ENCODE assay signal across 13 cellular contexts in the genomic region with DNA sequence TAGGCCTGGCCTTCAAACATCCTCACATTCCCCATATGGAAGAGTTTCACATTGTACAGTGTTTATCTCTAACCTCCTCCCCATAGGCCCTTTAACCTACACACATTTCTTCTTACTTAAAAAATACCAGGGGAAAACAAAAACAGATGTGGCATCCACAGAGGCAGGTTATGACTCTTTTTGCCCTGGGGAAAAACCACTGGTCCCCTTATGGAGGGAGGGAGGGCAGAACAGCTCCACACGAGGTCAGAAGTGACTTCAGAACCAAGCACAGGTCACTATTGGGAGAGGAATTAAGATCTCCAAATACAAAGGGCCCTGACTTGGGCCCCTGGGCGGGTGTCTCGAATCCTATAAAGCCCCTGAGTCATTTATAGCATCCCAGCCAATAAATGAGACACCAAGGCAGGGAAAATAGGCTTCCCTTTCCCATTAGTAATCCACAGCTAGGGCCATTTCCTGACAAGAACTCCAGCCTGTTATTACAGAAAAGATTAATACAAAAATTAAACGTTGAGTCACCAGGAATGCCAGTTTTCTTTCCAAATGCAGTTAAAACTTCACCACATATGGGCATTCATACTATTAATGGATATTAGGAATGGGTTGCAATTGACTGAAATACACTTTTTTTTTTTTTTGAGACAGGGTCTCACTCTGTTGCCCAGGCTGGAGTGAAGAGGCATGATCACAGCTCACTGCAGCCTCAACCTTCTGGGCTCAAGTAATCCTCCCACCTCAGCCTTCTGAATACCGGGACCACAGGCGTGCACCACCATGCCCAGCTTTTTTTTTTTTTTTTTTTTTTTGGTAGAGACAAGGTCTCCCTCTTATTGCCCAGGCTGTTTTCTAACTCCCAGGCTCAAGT.
DNase-seq lines count a peak whose midpoint lies in the region; ATAC-seq and TF ChIP-seq lines count a peak whose summit lies in the region.
"Had no signal": no experiment of that assay in that cellular context is flagged by ENCODE, and none has a peak within 500 bp of the region (broad histone marks: within the 10 kb centered on the region; RNA-seq: fewer than 3 reads in every experiment).

No MANE protein-coding gene starts in this region.

- no peak overlapping the region for H2AK5ac ChIP-seq in H9 (ENCODE audit: insufficient read length, low read length)

- no peaks in the 10 kb centered on the region for H3K23me2 ChIP-seq in H9 (ENCODE audit: insufficient read length, low read depth, low read length, poor library complexity, severe bottlenecking)

- no peak overlapping the region for H3K4me3 Mint-ChIP-seq in H9
- H3K4me3 Mint-ChIP-seq in activated naive CD8-positive, alpha-beta T cell treated with anti-CD3 and anti-CD28 coated beads, Interleukin-2, amount 50 U/mL, for 24 hours, result no peak overlapping the region
- H3K4me3 Mint-ChIP-seq: brain had no signal

- H2AFZ ChIP-seq in H9 (ENCODE audit: low read length), result no peak overlapping the region

- no peak overlapping the region for H2BK120ac ChIP-seq in H9 (ENCODE audit: low read depth, low read length, poor library complexity, severe bottlenecking)

- H3K27ac ChIP-seq in H9 (ENCODE audit: insufficient read length, low read depth, low read length), result no peak overlapping the region
- H3K27ac ChIP-seq: sigmoid colon, testis had no signal

- no CpG with 5 or more reads among the region's 6 CpGs for WGBS in H9 (ENCODE audit: extremely low coverage, insufficient read length, low lambda C conversion rate)

- no peaks in the 10 kb centered on the region for H3K27me3 ChIP-seq in H9 (ENCODE audit: insufficient read depth, low read length)
- H3K27me3 ChIP-seq: sigmoid colon, testis had no signal

- DNase-seq in A172 (ENCODE audit: low spot score), result peak; percentile 91
- DNase-seq in H9, result no peak
- no peak for DNase-seq in activated naive CD8-positive, alpha-beta T cell treated with anti-CD3 and anti-CD28 coated beads, Interleukin-2, amount 50 U/mL, for 24 hours
- peak; percentile 36 for DNase-seq in glomerular visceral epithelial cell (ENCODE audit: extremely low spot score)
- no peak for DNase-seq in GM10266 (ENCODE audit: extremely low spot score)
- DNase-seq in NCI-H82 (lab: John Stamatoyannopoulos, UW), result no peak
- DNase-seq in HUDEP-2 (lab: John Stamatoyannopoulos, UW; ENCODE audit: unreplicated experiment in 76 of 76), result no peak
- DNase-seq: left cardiac atrium, NCI-H1436, sigmoid colon, testis had no signal

- H4K8ac ChIP-seq in H9 (replicated peaks; ENCODE audit: insufficient read length, low read depth, low read length), result no peak overlapping the region

- H3K4me2 ChIP-seq in H9 (ENCODE audit: insufficient read depth, insufficient read length, low read length), result no peak overlapping the region

- H3K4ac ChIP-seq in H9 (ENCODE audit: low read depth, low read length), result no peak overlapping the region

- H3K18ac ChIP-seq in H9 (ENCODE audit: insufficient read length, low read depth, low read length), result no peak overlapping the region

- H4K91ac ChIP-seq in H9 (ENCODE audit: insufficient read length, low read depth, low read length), result no peak overlapping the region

- H3K27ac Mint-ChIP-seq in H9, result peak overlapping the region; percentile 71 to 91 (median 87); a peak in 4 of 7 replicates
- H3K27ac Mint-ChIP-seq in activated naive CD8-positive, alpha-beta T cell treated with anti-CD3 and anti-CD28 coated beads, Interleukin-2, amount 50 U/mL, for 24 hours, result peak overlapping the region; percentile 6

- no peaks in the 10 kb centered on the region for H4K20me1 ChIP-seq in H9 (ENCODE audit: control insufficient read depth, insufficient read depth, insufficient read length)

- no peak overlapping the region for H3T11ph ChIP-seq in H9 (ENCODE audit: low read length)

- H3K36me3 Mint-ChIP-seq in H9 (ENCODE audit: insufficient read depth in 1 of 3, low read depth in 3 of 3), result 0 out of 7 replicates have a peak, but pooled peaks cover 0 to under 1% (median 0%) of the 10 kb centered on the region in 3 experiments
- H3K36me3 Mint-ChIP-seq in activated naive CD8-positive, alpha-beta T cell treated with anti-CD3 and anti-CD28 coated beads, Interleukin-2, amount 50 U/mL, for 24 hours (ENCODE audit: low read depth), result no peaks in the 10 kb centered on the region

- H4K5ac ChIP-seq in H9 (ENCODE audit: insufficient read length, low read depth, low read length), result no peak overlapping the region

- no peak overlapping the region for H3K23ac ChIP-seq in H9 (ENCODE audit: insufficient read length, low read depth, low read length)

- H3K79me1 ChIP-seq in H9 (ENCODE audit: insufficient read depth, low read depth, low read length, poor library complexity, severe bottlenecking), result no peaks in the 10 kb centered on the region

- H3K79me2 ChIP-seq in H9 (ENCODE audit: insufficient read depth, low read length), result no peaks in the 10 kb centered on the region

- no peak overlapping the region for H2BK12ac ChIP-seq in H9 (ENCODE audit: insufficient read length, low read depth, low read length)

- H3K4me1 ChIP-seq in H9 (ENCODE audit: insufficient read depth, low read length), result peaks cover 8% of the 10 kb centered on the region
- H3K4me1 ChIP-seq: sigmoid colon, testis had no signal

- no peaks in the 10 kb centered on the region for H3K9me3 Mint-ChIP-seq in H9
- H3K9me3 Mint-ChIP-seq in activated naive CD8-positive, alpha-beta T cell treated with anti-CD3 and anti-CD28 coated beads, Interleukin-2, amount 50 U/mL, for 24 hours, result no peaks in the 10 kb centered on the region
- H3K9me3 Mint-ChIP-seq: brain had no signal

- H3K4me1 Mint-ChIP-seq in H9, result peaks cover 27 to 29% of the 10 kb centered on the region in 2 experiments
- peaks cover 21% of the 10 kb centered on the region for H3K4me1 Mint-ChIP-seq in activated naive CD8-positive, alpha-beta T cell treated with anti-CD3 and anti-CD28 coated beads, Interleukin-2, amount 50 U/mL, for 24 hours

- no peak overlapping the region for H2BK20ac ChIP-seq in H9 (ENCODE audit: low read depth, low read length, poor library complexity, severe bottlenecking)

- no peaks in the 10 kb centered on the region for H3K27me3 Mint-ChIP-seq in H9 (ENCODE audit: low read depth)
- peaks cover 10% of the 10 kb centered on the region for H3K27me3 Mint-ChIP-seq in activated naive CD8-positive, alpha-beta T cell treated with anti-CD3 and anti-CD28 coated beads, Interleukin-2, amount 50 U/mL, for 24 hours
- H3K27me3 Mint-ChIP-seq: brain had no signal

- TF ChIP-seq CTCF in H9 (conservative IDR thresholded peaks at IDR 0.05) (no peak), GM10266 (IDR thresholded peaks at IDR 0.05; ENCODE audit: control insufficient read depth, insufficient read depth, low read depth, missing control alignments) (no peak)

- H3K9me3 ChIP-seq in H9 (ENCODE audit: control insufficient read depth, low read depth, low read length), result no peaks in the 10 kb centered on the region
- H3K9me3 ChIP-seq: sigmoid colon, testis had no signal

- H3K14ac ChIP-seq in H9 (ENCODE audit: insufficient read depth, low read length), result no peak overlapping the region

- H2BK5ac ChIP-seq in H9 (ENCODE audit: insufficient read length, low read length), result no peak overlapping the region

- H2BK15ac ChIP-seq in H9 (ENCODE audit: low read depth, low read length), result no peak overlapping the region

- no peak overlapping the region for H3K9ac ChIP-seq in H9 (ENCODE audit: extremely low read depth, insufficient read length, low read length)

- ATAC-seq in activated naive CD8-positive, alpha-beta T cell treated with anti-CD3 and anti-CD28 coated beads, Interleukin-2, amount 50 U/mL, for 24 hours, result peak; percentile 38
- no peak for ATAC-seq in GM18511 (IDR thresholded peaks at IDR 0.05; ENCODE audit: unreplicated experiment)

- H3K56ac ChIP-seq in H9 (ENCODE audit: insufficient read length, low read depth, low read length), result no peak overlapping the region

Comparison
In these comparisons a context has a peak if more than half of its experiments do, and no peak if none do; other contexts are left out.
1. DNase-seq: peak in A172 (single experiment) and glomerular visceral epithelial cell (single experiment); none in H9 (single experiment), activated naive CD8-positive, alpha-beta T cell treated with anti-CD3 and anti-CD28 coated beads, Interleukin-2, amount 50 U/mL, for 24 hours (single experiment), GM10266 (single experiment), NCI-H82 (single experiment) and HUDEP-2 (0 of 76).